17 cellular contexts compared by ENCODE assay signal in genomic region chr2:206561962-206562361, GRCh38.
"Had no signal": no experiment of that assay in that cellular context is flagged by ENCODE, and none has a peak within 500 bp of the region (broad histone marks: within the 10 kb centered on the region; RNA-seq: fewer than 3 reads in every experiment).

No MANE protein-coding gene starts in this region.

- H3K9me3 Mint-ChIP-seq: activated CD8-positive, alpha-beta T cell treated with anti-CD3 and anti-CD28 coated beads for 36 hours; activated naive CD8-positive, alpha-beta T cell treated with anti-CD3 and anti-CD28 coated beads, Interleukin-2, amount 10 ng/mL, durations not matched to agents 7 days and 5 days; nephron progenitor cell; type B pancreatic cell had no signal

- H3K27ac ChIP-seq: esophagus muscularis mucosa, gastroesophageal sphincter, left ventricle myocardium inferior, psoas muscle, right lobe of liver, suprapubic skin, WERI-Rb-1 had no signal

- H3K27ac Mint-ChIP-seq: activated CD4-positive, alpha-beta T cell treated with anti-CD3 and anti-CD28 coated beads for 36 hours; activated CD8-positive, alpha-beta T cell treated with anti-CD3 and anti-CD28 coated beads for 36 hours; activated naive CD8-positive, alpha-beta T cell treated with anti-CD3 and anti-CD28 coated beads, Interleukin-2, amount 10 ng/mL, durations not matched to agents 7 days and 5 days; nephron progenitor cell; type B pancreatic cell had no signal

- H3K36me3 Mint-ChIP-seq: activated naive CD8-positive, alpha-beta T cell treated with anti-CD3 and anti-CD28 coated beads, Interleukin-2, amount 10 ng/mL, durations not matched to agents 7 days and 5 days; type B pancreatic cell had no signal

- H3K36me3 ChIP-seq: gastroesophageal sphincter, right lobe of liver, suprapubic skin, WERI-Rb-1 had no signal

- H3K27me3 ChIP-seq: esophagus muscularis mucosa, gastroesophageal sphincter, right lobe of liver, suprapubic skin had no signal

- H3K27me3 Mint-ChIP-seq: activated CD4-positive, alpha-beta T cell treated with anti-CD3 and anti-CD28 coated beads for 36 hours; type B pancreatic cell had no signal

- H3K4me3 Mint-ChIP-seq: activated CD4-positive, alpha-beta T cell treated with anti-CD3 and anti-CD28 coated beads for 36 hours; activated CD8-positive, alpha-beta T cell treated with anti-CD3 and anti-CD28 coated beads for 36 hours; activated naive CD8-positive, alpha-beta T cell treated with anti-CD3 and anti-CD28 coated beads, Interleukin-2, amount 10 ng/mL, durations not matched to agents 7 days and 5 days; nephron progenitor cell; type B pancreatic cell had no signal

- ATAC-seq: activated CD4-positive, alpha-beta T cell treated with anti-CD3 and anti-CD28 coated beads for 36 hours; activated CD8-positive, alpha-beta T cell treated with anti-CD3 and anti-CD28 coated beads for 36 hours; gastroesophageal sphincter; psoas muscle; right lobe of liver had no signal

- DNase-seq: activated CD4-positive, alpha-beta T cell treated with anti-CD3 and anti-CD28 coated beads for 36 hours; activated CD8-positive, alpha-beta memory T cell treated with anti-CD3 and anti-CD28 coated beads, Interleukin-2, amount 50 U/mL, for 4 hours; activated CD8-positive, alpha-beta T cell treated with anti-CD3 and anti-CD28 coated beads for 36 hours; activated naive CD8-positive, alpha-beta T cell treated with anti-CD3 and anti-CD28 coated beads, Interleukin-2, amount 10 ng/mL, durations not matched to agents 7 days and 5 days; aorta; kidney; left ventricle myocardium inferior; nephron progenitor cell; psoas muscle; right lobe of liver; stimulated activated CD4-positive, alpha-beta T cell treated with anti-CD3 and anti-CD28 coated beads, Interleukin-2, amount 100 ng/mL, for 24 hours; stimulated activated naive CD4-positive, alpha-beta T cell treated with Interleukin-2 at 50 U/mL for 16 hours; WERI-Rb-1 had no signal

- H3K4me3 ChIP-seq: esophagus muscularis mucosa, gastroesophageal sphincter, left ventricle myocardium inferior, psoas muscle, right lobe of liver, suprapubic skin had no signal

- H3K4me1 Mint-ChIP-seq: nephron progenitor cell had no signal
